In the genomic region with DNA sequence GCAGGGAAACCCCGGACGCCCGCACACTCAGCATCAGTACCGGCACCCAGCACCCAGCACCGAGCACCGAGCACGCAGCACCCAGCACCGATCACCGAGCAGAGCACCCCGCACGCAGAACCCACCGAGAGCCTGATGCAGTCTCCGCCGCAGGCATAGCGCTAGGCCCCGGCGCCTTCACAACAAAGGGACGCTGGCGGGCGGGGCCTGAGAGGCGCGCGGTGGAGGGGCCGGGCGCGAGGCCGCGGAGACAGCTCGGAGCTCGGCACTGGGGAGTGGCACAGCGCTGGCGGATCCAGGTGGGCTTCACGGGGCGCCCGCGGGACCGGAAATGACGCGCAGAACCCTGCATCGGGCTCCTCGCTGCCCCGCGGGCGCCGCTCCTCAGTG, we compare ENCODE assay signal across 8 cellular contexts. TPM values are rescaled to one million over a fixed set of nuclear protein-coding genes. Genes with fewer than 3 reads are reported as not detected.
DNase-seq lines count a peak whose midpoint lies in the region; ATAC-seq, FAIRE-seq and TF ChIP-seq lines count a peak whose summit lies in the region.
"Not testable (repeated sequence)": the region's sequence is repeated elsewhere in the genome, so short reads cannot be mapped to it uniquely, and the experiment has no call there.

No MANE protein-coding gene starts in this region.

- TSS peak; percentile 77 for BruUV-seq in K562 (replicated peaks; lab: Mats Ljungman, UMichigan)

- peak overlapping the region; percentile 72; the same call in 1 of the 2 replicates for H2AFZ ChIP-seq in K562 (ENCODE audit: low read depth, low read length)
- not testable (repeated sequence) for H2AFZ ChIP-seq in hepatocyte

- DNase-seq in NCI-H2196 (lab: John Stamatoyannopoulos, UW; ENCODE audit: unreplicated experiment), result peak; percentile 66
- DNase-seq in WERI-Rb-1, result peak; percentile 62
- DNase-seq in K562 (ENCODE audit: extremely low read depth in 1 of 4, low spot score in 3 of 4), result peak in 1 of 4 experiments; percentile 81
- peak; percentile 69 for DNase-seq in hepatocyte (ENCODE audit: low spot score)
- peak; percentile 88 for DNase-seq in posterior vena cava (ENCODE audit: low spot score)
- peak; percentile 75 for DNase-seq in testis

- not testable (repeated sequence) for H3K9me3 ChIP-seq in WERI-Rb-1 (ENCODE audit: severe bottlenecking); K562 (replicated peaks; ENCODE audit: control insufficient read depth, insufficient read depth, low read depth, low read length); hepatocyte (ENCODE audit: low read depth); testis

- peaks cover 0 to 14% of the 10 kb centered on the region in 2 experiments; a peak in 2 of 5 replicates for H3K4me1 ChIP-seq in K562 (replicated peaks in 1 of 2; ENCODE audit: control insufficient read depth in 2 of 2, insufficient read depth in 2 of 2, low read length in 2 of 2)
- H3K4me1 ChIP-seq in hepatocyte (ENCODE audit: insufficient read depth); testis: not testable (repeated sequence)

- not testable (repeated sequence) for H3K9me1 ChIP-seq in K562 (ENCODE audit: control insufficient read depth, insufficient read depth, low read length)

- H3K27ac ChIP-seq in WERI-Rb-1 (peak overlapping the region; percentile 86), K562 (ENCODE audit: extremely low read depth, low read depth, low read length) (peak overlapping the region; percentile 86), hepatocyte (peak overlapping the region; percentile 92), testis (peak overlapping the region; percentile 90 to 97)

- not testable (repeated sequence) for TF ChIP-seq RAD21 in K562 (CRISPR knock-in tag; conservative IDR thresholded peaks at IDR 0.05 in 1 of 2, IDR thresholded peaks at IDR 0.05 in 1 of 2)

- WGBS in K562 (ENCODE audit: insufficient coverage, low coverage, missing lambda C conversion rate), result 0% methylated on average over 29 of the region's 45 CpGs
- 2% methylated on average over 29 of the region's 45 CpGs for WGBS in hepatocyte (ENCODE audit: low lambda C conversion rate, missing lambda C conversion rate)
- WGBS in testis, 2 donors, result 0 to 3% methylated on average over 13 to 25 of the region's 45 CpGs

- ATAC-seq in HG03103 (IDR thresholded peaks at IDR 0.05; ENCODE audit: low read depth, unreplicated experiment) (peak; percentile 32), K562 (peak; percentile 89)

- TF ChIP-seq EP300 in K562 (IDR thresholded peaks at IDR 0.05; ENCODE audit: low read length), result not testable (repeated sequence)

- not testable (repeated sequence) for H3K27me3 ChIP-seq in WERI-Rb-1 (ENCODE audit: insufficient read depth, low read depth, severe bottlenecking); K562 (ENCODE audit: control insufficient read depth in 2 of 2, insufficient read depth in 2 of 2, low read length in 2 of 2); hepatocyte; testis

- POLR2A ChIA-PET in K562 (lab: Yijun Ruan, JAX), result not testable (repeated sequence)

- not testable (repeated sequence) for H3K9me2 ChIP-seq in hepatocyte (replicated peaks; ENCODE audit: insufficient read depth)

- not testable (repeated sequence) for FAIRE-seq in K562 (lab: Jason Lieb, UNC)

- not testable (repeated sequence) for H3K79me2 ChIP-seq in K562 (ENCODE audit: control insufficient read depth, insufficient read depth, low read length)
- H3K79me2 ChIP-seq in hepatocyte, result peaks cover 24% of the 10 kb centered on the region

- intact Hi-C loops in K562 (cut with micrococcal nuclease); posterior vena cava (cut with DNase I); testis (cut with DNase I; ENCODE audit: low total_unique reads): not testable (repeated sequence)

- peak overlapping the region; percentile 75 to 90; a peak in 3 of 4 replicates for H3K9ac ChIP-seq in K562 (ENCODE audit: insufficient read depth in 1 of 2, low read depth in 2 of 2, low read length in 2 of 2)

- not testable (repeated sequence) for H3K36me3 ChIP-seq in WERI-Rb-1; K562 (ENCODE audit: control insufficient read depth, insufficient read depth, low read length); hepatocyte (replicated peaks; ENCODE audit: insufficient read depth, low read depth); testis (ENCODE audit: low read depth, missing control alignments)

- peak overlapping the region; percentile 55; the same call in 1 of the 2 replicates for H3K4me2 ChIP-seq in K562 (ENCODE audit: insufficient read depth, low read length)
- H3K4me2 ChIP-seq in hepatocyte, result peak overlapping the region; percentile 51

- not testable (repeated sequence) for H4K20me1 ChIP-seq in K562 (replicated peaks; ENCODE audit: control insufficient read depth, insufficient read depth, low read length); hepatocyte (ENCODE audit: insufficient read depth, poor library complexity, severe bottlenecking)

- not testable (repeated sequence) for TF ChIP-seq CTCF in WERI-Rb-1 (IDR thresholded peaks at IDR 0.05; ENCODE audit: low read depth, low read length); K562 (IDR thresholded peaks at IDR 0.05 in 2 of 3, conservative IDR thresholded peaks at IDR 0.05 in 1 of 3; ENCODE audit: insufficient read depth in 2 of 3, low read depth in 1 of 3, low read length in 3 of 3); hepatocyte (IDR thresholded peaks at IDR 0.05; ENCODE audit: poor library complexity); testis (IDR thresholded peaks at IDR 0.05)

- H3K4me3 ChIP-seq in WERI-Rb-1 (ENCODE audit: low read depth, low read length) (peak overlapping the region; percentile 53), K562 (peak overlapping the region; percentile 55), hepatocyte (peak overlapping the region; percentile 64), testis (peak overlapping the region; percentile 81 to 83)

- CTCF ChIA-PET in K562 (lab: Yijun Ruan, JAX; ENCODE audit: low intra/inter-chr PET ratio), result not testable (repeated sequence)

- peak; percentile 44 for TF ChIP-seq POLR2A in GM15510 (IDR thresholded peaks at IDR 0.05; ENCODE audit: borderline replicate concordance, extremely low read depth, insufficient read length)
- peak; percentile 47; the same call in 1 of the 2 replicates for TF ChIP-seq POLR2A in K562 (conservative IDR thresholded peaks at IDR 0.05)
- TF ChIP-seq POLR2A in testis (IDR thresholded peaks at IDR 0.05), result not testable (repeated sequence)

- in situ Hi-C loops in K562 (cut with MboI), result not testable (repeated sequence)

RNA-seq across cellular contexts. Expression of gene SLC35E2B, which starts 0.3 kb away (rescaled TPM):
- total RNA-seq in K562 (2011; cell fraction: chromatin; rRNA removed; ENCODE audit: low replicate concordance), result 99.6 and 161 TPM in 2 replicates
- total RNA-seq in K562 (2011; cell fraction: nucleolus; rRNA removed), result 107 and 109 TPM in 2 replicates
- 98.4 and 102 TPM in 2 replicates for total RNA-seq in K562 (2011; cell fraction: nucleoplasm; rRNA removed)
- total RNA-seq in K562 (2014; rRNA removed) (18.4 and 22.5 TPM in 2 replicates), K562 (2014; rRNA removed; fragmentation: Illumina TruSeq; extraction: Trizol) (14.8 TPM in 2 replicates), K562 (2015; rRNA removed; fragmentation: Illumina TruSeq; extraction: Trizol) (20.7 and 21.9 TPM in 2 replicates), K562 (2021) (38.9 and 44.6 TPM in 2 replicates), hepatocyte (46.7 and 48.2 TPM in 2 replicates), posterior vena cava (10 to 100 TPM; 20.7 to 27.7 TPM), testis (10 to 100 TPM; 48.8 to 50.0 TPM)
- polyA plus RNA-seq in K562 (2011; rRNA removed) (30.8 and 36.5 TPM in 2 replicates), K562 (2014; fragmentation: Illumina TruSeq; extraction: Trizol) (29.5 and 31.5 TPM in 2 replicates), K562 (2014; fragmentation: Nextera tagmentation; extraction: Ambion mirVana) (1 to 10 TPM; 4.7 to 5.2 TPM), K562 (2014; rRNA removed) (29.8 and 34.1 TPM in 2 replicates), hepatocyte (27.5 and 29.2 TPM in 2 replicates), testis (ENCODE audit: insufficient read depth, low read depth, low replicate concordance) (25.9 TPM)
- polyA plus RNA-seq in K562 (2011; cell fraction: cytosol; rRNA removed), result 33.9 and 35.2 TPM in 2 replicates
- 139 and 182 TPM in 2 replicates for polyA plus RNA-seq in K562 (2011; cell fraction: nucleus; rRNA removed)
- 28.9 and 66.9 TPM in 2 replicates for polyA plus RNA-seq in K562 (2012)
- polyA minus RNA-seq in K562 (2011; rRNA and poly(A)+ RNA removed), result 19.2 and 25.3 TPM in 2 replicates
- polyA minus RNA-seq in K562 (2011; cell fraction: cytosol; rRNA and poly(A)+ RNA removed), result 23.7 and 23.9 TPM in 2 replicates
- 26.0 and 28.7 TPM in 2 replicates for polyA minus RNA-seq in K562 (2011; cell fraction: nucleus; rRNA and poly(A)+ RNA removed)

RNA-seq across cellular contexts. Expression of gene CDK11A, which starts 31.8 kb away (rescaled TPM):
- 123 and 215 TPM in 2 replicates for total RNA-seq in K562 (2011; cell fraction: chromatin; rRNA removed; ENCODE audit: low replicate concordance)
- 128 and 164 TPM in 2 replicates for total RNA-seq in K562 (2011; cell fraction: nucleolus; rRNA removed)
- total RNA-seq in K562 (2011; cell fraction: nucleoplasm; rRNA removed), result 71.6 and 88.8 TPM in 2 replicates
- total RNA-seq in K562 (2014; rRNA removed) (44.4 and 48.8 TPM in 2 replicates), K562 (2014; rRNA removed; fragmentation: Illumina TruSeq; extraction: Trizol) (15.2 and 18.4 TPM in 2 replicates), K562 (2015; rRNA removed; fragmentation: Illumina TruSeq; extraction: Trizol) (33.6 and 43.9 TPM in 2 replicates), K562 (2021) (58.5 and 71.0 TPM in 2 replicates), hepatocyte (9.2 and 19.5 TPM in 2 replicates), posterior vena cava (10 to 100 TPM; 29.2 to 37.7 TPM), testis (100 to 1,000 TPM in 1 of 2 donors, 10 to 100 TPM in 1; 75.9 to 153 TPM)
- polyA plus RNA-seq in K562 (2011; rRNA removed) (13.0 and 17.4 TPM in 2 replicates), K562 (2014; fragmentation: Illumina TruSeq; extraction: Trizol) (49.8 and 53.1 TPM in 2 replicates), K562 (2014; fragmentation: Nextera tagmentation; extraction: Ambion mirVana) (1 to 10 TPM; 4.5 to 8.4 TPM), K562 (2014; rRNA removed) (49.5 and 67.0 TPM in 2 replicates), hepatocyte (30.9 and 41.6 TPM in 2 replicates), testis (ENCODE audit: insufficient read depth, low read depth, low replicate concordance) (44.8 TPM)
- 10.4 and 24.1 TPM in 2 replicates for polyA plus RNA-seq in K562 (2011; cell fraction: cytosol; rRNA removed)
- 167 and 314 TPM in 2 replicates for polyA plus RNA-seq in K562 (2011; cell fraction: nucleus; rRNA removed)
- polyA plus RNA-seq in K562 (2012), result 54.0 and 63.7 TPM in 2 replicates
- polyA minus RNA-seq in K562 (2011; rRNA and poly(A)+ RNA removed), result 8.1 and 9.7 TPM in 2 replicates
- 143 and 147 TPM in 2 replicates for polyA minus RNA-seq in K562 (2011; cell fraction: cytosol; rRNA and poly(A)+ RNA removed)
- polyA minus RNA-seq in K562 (2011; cell fraction: nucleus; rRNA and poly(A)+ RNA removed), result 39.7 and 41.0 TPM in 2 replicates

RNA-seq across cellular contexts. Expression of gene CDK11B, which starts 33.5 kb away (rescaled TPM):
- 24.3 and 27.2 TPM in 2 replicates for total RNA-seq in K562 (2011; cell fraction: chromatin; rRNA removed; ENCODE audit: low replicate concordance)
- total RNA-seq in K562 (2011; cell fraction: nucleolus; rRNA removed), result 12.2 and 15.8 TPM in 2 replicates
- 12.0 TPM in 2 replicates for total RNA-seq in K562 (2011; cell fraction: nucleoplasm; rRNA removed)
- 28.3 and 29.8 TPM in 2 replicates for total RNA-seq in K562 (2014; rRNA removed)
- total RNA-seq in K562 (2014; rRNA removed; fragmentation: Illumina TruSeq; extraction: Trizol), result 13.3 and 18.5 TPM in 2 replicates
- total RNA-seq in K562 (2015; rRNA removed; fragmentation: Illumina TruSeq; extraction: Trizol), result 18.6 and 19.5 TPM in 2 replicates
- 27.7 and 34.7 TPM in 2 replicates for total RNA-seq in K562 (2021)
- polyA plus RNA-seq in K562 (2011; rRNA removed), result 6.2 and 6.5 TPM in 2 replicates
- polyA plus RNA-seq in K562 (2011; cell fraction: cytosol; rRNA removed), result 6.4 and 10.3 TPM in 2 replicates
- 28.0 and 40.4 TPM in 2 replicates for polyA plus RNA-seq in K562 (2011; cell fraction: nucleus; rRNA removed)
- polyA plus RNA-seq in K562 (2012), result 42.4 and 48.6 TPM in 2 replicates
- polyA plus RNA-seq in K562 (2014; fragmentation: Illumina TruSeq; extraction: Trizol), result 50.8 and 52.2 TPM in 2 replicates
- polyA plus RNA-seq in K562 (2014; fragmentation: Nextera tagmentation; extraction: Ambion mirVana), result 1 to 10 TPM; 2.8 to 3.1 TPM
- polyA plus RNA-seq in K562 (2014; rRNA removed), result 33.1 and 42.2 TPM in 2 replicates
- polyA minus RNA-seq in K562 (2011; rRNA and poly(A)+ RNA removed), result 2.8 and 3.3 TPM in 2 replicates
- 5.3 and 6.9 TPM in 2 replicates for polyA minus RNA-seq in K562 (2011; cell fraction: cytosol; rRNA and poly(A)+ RNA removed)
- 3.8 and 5.3 TPM in 2 replicates for polyA minus RNA-seq in K562 (2011; cell fraction: nucleus; rRNA and poly(A)+ RNA removed)
- 7.5 and 10.1 TPM in 2 replicates for total RNA-seq in hepatocyte
- polyA plus RNA-seq in hepatocyte, result 15.3 and 21.3 TPM in 2 replicates
- total RNA-seq in posterior vena cava, result 10 to 100 TPM; 19.4 to 24.3 TPM
- 10 to 100 TPM; 48.1 to 56.0 TPM for total RNA-seq in testis
- 57.7 TPM for polyA plus RNA-seq in testis (ENCODE audit: insufficient read depth, low read depth, low replicate concordance)
